8 cellular contexts compared by ENCODE assay signal in the genomic region with DNA sequence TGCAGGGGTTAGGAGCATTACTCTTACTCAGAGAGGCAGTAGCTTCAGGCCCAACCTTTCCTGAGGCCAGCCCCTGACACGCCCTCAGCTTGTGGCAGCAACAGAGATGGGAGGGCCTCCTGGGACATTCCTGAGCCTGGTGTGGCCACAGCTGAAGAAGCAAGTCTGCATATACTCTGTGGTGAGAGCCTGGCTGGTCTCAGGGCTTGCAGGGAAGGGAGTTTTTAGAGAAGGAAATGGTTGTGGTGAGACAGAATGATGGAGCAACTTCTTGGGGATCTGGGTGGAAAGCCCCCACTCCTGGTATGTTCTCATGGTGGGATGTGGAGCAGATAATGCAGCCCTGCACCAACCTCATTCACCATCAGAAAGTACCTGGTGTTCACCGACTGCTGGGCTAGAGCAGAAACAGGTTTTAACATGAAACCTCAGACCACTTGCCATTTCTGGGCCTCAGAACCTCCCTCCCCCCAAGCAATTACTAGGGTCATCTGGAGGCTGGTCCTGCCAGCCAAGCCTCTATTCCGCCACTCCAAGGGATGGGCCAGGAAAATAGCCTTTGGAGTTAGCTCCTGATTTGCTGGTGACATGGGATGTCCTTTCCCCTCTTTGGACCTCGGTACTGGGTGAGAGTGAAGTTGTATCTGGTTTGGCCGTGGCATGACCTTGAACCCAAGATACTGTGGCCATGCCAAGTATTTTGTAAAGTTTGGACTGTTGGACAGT. TPM values are rescaled to one million over a fixed set of nuclear protein-coding genes. Genes with fewer than 3 reads are reported as not detected.
DNase-seq lines count a peak whose midpoint lies in the region; ATAC-seq and TF ChIP-seq lines count a peak whose summit lies in the region.

No MANE protein-coding gene starts in this region.

- CTCF ChIA-PET in SK-N-SH (lab: Yijun Ruan, JAX) = interaction anchor here (0.7 to 1.3 kb wide), 4 partner anchors 10 to 62 kb away, joined by 3 to 8 read pairs (median 4); no protein-coding TSS in a partner anchor

- no peaks in the 10 kb centered on the region for H4K20me1 ChIP-seq in DND-41 (ENCODE audit: insufficient read depth, low read length)
- H4K20me1 ChIP-seq in SK-N-SH (ENCODE audit: insufficient read depth) = no peaks in the 10 kb centered on the region

- H3K27me3 ChIP-seq in DND-41 (ENCODE audit: insufficient read depth, low read length, poor library complexity) (no peaks in the 10 kb centered on the region), SK-N-SH (ENCODE audit: insufficient read depth) (no peaks in the 10 kb centered on the region), kidney epithelial cell (ENCODE audit: control insufficient read depth, insufficient read depth, low read length) (no peaks in the 10 kb centered on the region)

- H3K9me2 ChIP-seq in SK-N-SH = no peaks in the 10 kb centered on the region

- TF ChIP-seq CTCF in DND-41 (IDR thresholded peaks at IDR 0.05; ENCODE audit: borderline replicate concordance, extremely low read depth, low read length, poor library complexity, severe bottlenecking) (no peak), SK-N-SH (IDR thresholded peaks at IDR 0.05) (no peak), kidney epithelial cell (IDR thresholded peaks at IDR 0.05; ENCODE audit: insufficient read depth, low read length, poor library complexity, severe bottlenecking) (no peak)

- peaks cover 25% of the 10 kb centered on the region for H3F3A ChIP-seq in SK-N-SH (replicated peaks; ENCODE audit: insufficient read depth)

- H3K79me2 ChIP-seq in DND-41 (ENCODE audit: insufficient read depth, low read length) (no peaks in the 10 kb centered on the region), SK-N-SH (ENCODE audit: insufficient read depth) (no peaks in the 10 kb centered on the region)

- H3K27ac ChIP-seq in DND-41 (ENCODE audit: low read length) (no peak overlapping the region), SK-N-SH (ENCODE audit: low read depth in 2 of 2, low read length in 1 of 2) (peak overlapping the region; percentile 43 to 69; a peak in 3 of 4 replicates)

- H3K4me3 ChIP-seq in DND-41 (ENCODE audit: low read depth in 1 of 2, low read length in 2 of 2) (no peak overlapping the region), SK-N-SH (ENCODE audit: low read depth in 2 of 2, low read length in 1 of 2) (no peak overlapping the region), kidney epithelial cell (ENCODE audit: low read depth, low read length) (no peak overlapping the region)

- TF ChIP-seq RAD21 in SK-N-SH (IDR thresholded peaks at IDR 0.05; ENCODE audit: low read length) = no peak

- peaks cover 5% of the 10 kb centered on the region; the same call in 1 of the 2 replicates for H3K4me1 ChIP-seq in DND-41 (ENCODE audit: insufficient read depth, low read length)
- H3K4me1 ChIP-seq in SK-N-SH (ENCODE audit: control insufficient read depth in 1 of 2, insufficient read depth in 2 of 2, low read depth in 1 of 2, low read length in 1 of 2) = peaks cover 16% of the 10 kb centered on the region in 2 experiments

- WGBS in SK-N-SH (ENCODE audit: low lambda C conversion rate) = 100% methylated on average over 3 of the region's 5 CpGs

- no peaks in the 10 kb centered on the region for H3K36me3 ChIP-seq in DND-41 (ENCODE audit: insufficient read depth, low read length)
- H3K36me3 ChIP-seq in SK-N-SH (replicated peaks in 1 of 2; ENCODE audit: control insufficient read depth in 1 of 2, insufficient read depth in 2 of 2, low read length in 1 of 2) = no peaks in the 10 kb centered on the region
- H3K36me3 ChIP-seq in kidney epithelial cell (ENCODE audit: control insufficient read depth, insufficient read depth, low read length) = no peaks in the 10 kb centered on the region

- H3K9me3 ChIP-seq in DND-41 (ENCODE audit: insufficient read depth, low read length, severe bottlenecking) = no peaks in the 10 kb centered on the region
- H3K9me3 ChIP-seq in SK-N-SH = no peaks in the 10 kb centered on the region

- peak; percentile 83 for ATAC-seq in DND-41 (ENCODE audit: insufficient read depth, low read depth)
- ATAC-seq in GM21367 (IDR thresholded peaks at IDR 0.05; ENCODE audit: unreplicated experiment) = peak; percentile 67
- ATAC-seq in HG03558 (IDR thresholded peaks at IDR 0.05; ENCODE audit: extremely low read depth, unreplicated experiment) = peak; percentile 76

- peak; percentile 50 for DNase-seq in DND-41
- no peak for DNase-seq in SK-N-SH
- peak; percentile 81 for DNase-seq in brain pericyte (ENCODE audit: low read depth, low spot score)
- DNase-seq in kidney epithelial cell (ENCODE audit: low read depth) = peak; percentile 94
- DNase-seq in stimulated activated CD4-positive, alpha-beta T cell treated with anti-CD3 and anti-CD28 coated beads, TNF-alpha, amount 100 ng/mL, for 48 hours (ENCODE audit: low read depth in 3 of 3) = peak; percentile 43 to 66 (median 62)
- DNase-seq in inferior parietal cortex (ENCODE audit: extremely low spot score) = no peak

- POLR2A ChIA-PET in SK-N-SH (lab: Yijun Ruan, JAX) = no interaction called here

- H3K4me2 ChIP-seq in DND-41 (ENCODE audit: insufficient read depth, low read length) = no peak overlapping the region
- H3K4me2 ChIP-seq in SK-N-SH = peak overlapping the region; percentile 24; the same call in 1 of the 2 replicates

- no peak overlapping the region for H2AFZ ChIP-seq in DND-41 (ENCODE audit: low read depth, low read length)
- no peak overlapping the region for H2AFZ ChIP-seq in SK-N-SH (ENCODE audit: low read depth)

- TF ChIP-seq EP300 in SK-N-SH (IDR thresholded peaks at IDR 0.05; ENCODE audit: borderline replicate concordance in 1 of 2, low read depth in 1 of 2, low read length in 1 of 2) = no peak

- H3K9ac ChIP-seq in DND-41 (ENCODE audit: low read depth, low read length) (no peak overlapping the region), SK-N-SH (no peak overlapping the region; the same call in 1 of the 2 replicates)

TF ChIP-seq in SK-N-SH, 30 proteins besides CTCF, POLR2A, EP300 and RAD21:
- TF ChIP-seq RCOR1 (IDR thresholded peaks at IDR 0.05; ENCODE audit: low read length) (no peak), MAX (IDR thresholded peaks at IDR 0.05; ENCODE audit: low read depth) (0 out of 2 replicates have a peak, but pooled peaks have one; percentile 17)

RNA-seq across cellular contexts. Expression of gene RNF19B, which starts 28.0 kb away (rescaled TPM):
- polyA plus RNA-seq in SK-N-SH (2012; rRNA removed) = 20.1 and 22.6 TPM in 2 replicates
- 17.7 and 18.3 TPM in 2 replicates for polyA plus RNA-seq in SK-N-SH (2012; cell fraction: cytosol; rRNA removed)
- 16.7 and 22.2 TPM in 2 replicates for polyA plus RNA-seq in SK-N-SH (2012; cell fraction: nucleus; rRNA removed)
- total RNA-seq in kidney epithelial cell = 32.8 and 33.7 TPM in 2 replicates

RNA-seq across cellular contexts. Expression of gene AK2, which starts 44.0 kb away (rescaled TPM):
- polyA plus RNA-seq in SK-N-SH (2012; rRNA removed) = 191 and 212 TPM in 2 replicates
- polyA plus RNA-seq in SK-N-SH (2012; cell fraction: cytosol; rRNA removed) = 187 and 197 TPM in 2 replicates
- polyA plus RNA-seq in SK-N-SH (2012; cell fraction: nucleus; rRNA removed) = 219 and 258 TPM in 2 replicates
- 156 and 161 TPM in 2 replicates for total RNA-seq in kidney epithelial cell

Comparison
In these comparisons a context has a peak if more than half of its experiments do, and no peak if none do; other contexts are left out.
1. DNase-seq: peak in DND-41 (single experiment), brain pericyte (single experiment), kidney epithelial cell (single experiment) and stimulated activated CD4-positive, alpha-beta T cell treated with anti-CD3 and anti-CD28 coated beads, TNF-alpha, amount 100 ng/mL, for 48 hours (3 of 3); none in SK-N-SH (single experiment) and inferior parietal cortex (single experiment).
2. Peak in every context shown above with its lines, with median percentiles within 50 percentile points of each other: ATAC-seq.